In the genomic region with DNA sequence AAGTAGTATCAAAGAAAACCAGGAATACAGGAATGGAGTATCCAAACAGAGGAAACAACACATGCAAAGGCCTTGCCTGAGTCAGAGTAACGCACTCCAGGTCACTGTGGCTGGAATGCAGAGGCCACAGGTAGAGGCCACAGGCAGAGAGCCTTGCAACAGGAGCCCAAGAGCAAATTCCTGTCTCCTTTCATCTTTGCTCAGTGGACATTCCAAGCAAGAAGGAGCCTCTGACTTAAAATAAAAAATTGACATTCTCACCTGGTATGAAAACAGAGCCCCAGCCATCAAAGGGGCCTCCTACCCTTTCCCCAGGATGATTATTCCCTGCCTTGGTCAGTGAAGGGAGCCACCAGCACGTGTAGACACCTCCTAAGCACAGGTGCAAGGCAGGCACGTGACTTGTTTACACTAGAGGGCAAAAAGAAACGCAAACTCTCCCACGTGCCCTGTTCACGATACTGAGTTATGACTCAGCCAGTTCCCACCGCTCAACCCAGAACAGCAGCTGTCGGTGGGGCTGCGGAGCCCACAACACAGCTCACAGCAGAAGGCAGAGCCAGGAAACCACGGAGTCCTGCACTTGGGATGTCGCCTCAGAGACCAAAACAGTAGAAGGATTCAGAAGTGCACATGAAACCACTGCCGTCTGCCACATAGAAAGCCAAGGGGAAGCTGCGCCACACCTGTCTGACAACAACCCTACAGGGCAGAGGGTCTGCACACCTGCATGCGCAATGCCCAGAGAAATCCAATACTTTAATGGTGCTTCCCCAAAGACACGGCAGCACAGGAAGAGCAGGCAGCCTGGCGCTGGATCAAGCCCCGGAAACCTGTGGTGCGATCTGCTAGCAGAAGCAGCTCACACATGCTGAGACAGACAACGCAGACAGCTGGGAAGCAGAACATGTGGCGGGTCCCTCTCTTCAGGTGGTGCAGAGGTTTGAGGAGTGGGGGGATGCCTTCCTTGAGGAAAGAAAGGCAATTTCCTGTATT, we compare ENCODE assay signal across 8 cellular contexts.
A peak's percentile ranks its signal among the peaks of the same experiment; 100 is the strongest.
DNase-seq lines count a peak whose midpoint lies in the region; ATAC-seq and TF ChIP-seq lines count a peak whose summit lies in the region.

No MANE protein-coding gene starts in this region.

- H3K9ac ChIP-seq in adipocyte (ENCODE audit: low read length) = peak overlapping the region; percentile 67
- H3K9ac ChIP-seq in iPS-18a (ENCODE audit: low read length) = peak overlapping the region; percentile 35

- H3K9me3 ChIP-seq in KOPT-K1 (ENCODE audit: insufficient read depth, low read length, poor library complexity, severe bottlenecking) (no peaks in the 10 kb centered on the region), adipocyte (ENCODE audit: control insufficient read depth, low read length) (no peaks in the 10 kb centered on the region), iPS-18a (ENCODE audit: control insufficient read depth, low read depth, low read length) (no peaks in the 10 kb centered on the region)

- DNase-seq in EH (ENCODE audit: low read depth) = peak; percentile 60
- DNase-seq in adipocyte (ENCODE audit: low read depth) = peak; percentile 74
- DNase-seq in stimulated activated CD4-positive, alpha-beta T cell treated with anti-CD3 and anti-CD28 coated beads, Interleukin-1b, Interleukin-23, amount 100 ng/mL, for 4 hours (ENCODE audit: low read depth in 2 of 2) = peak; percentile 9 to 27
- no peak for DNase-seq in amniotic stem cell (lab: John Stamatoyannopoulos, UW)

- no peaks in the 10 kb centered on the region for H3K36me3 ChIP-seq in KOPT-K1 (ENCODE audit: insufficient read depth, low read length)
- peaks cover 18% of the 10 kb centered on the region for H3K36me3 ChIP-seq in adipocyte (ENCODE audit: control insufficient read depth, insufficient read depth, low read length, severe bottlenecking)
- H3K36me3 ChIP-seq in iPS-18a (ENCODE audit: control insufficient read depth, low read depth, low read length) = peaks cover 3% of the 10 kb centered on the region

- H3K27me3 ChIP-seq in adipocyte (replicated peaks; ENCODE audit: control insufficient read depth, insufficient read depth, low read length) (no peaks in the 10 kb centered on the region), iPS-18a (ENCODE audit: control insufficient read depth, insufficient read depth, low read length) (no peaks in the 10 kb centered on the region)

- H3K4me3 ChIP-seq in adipocyte (ENCODE audit: low read length) (peak overlapping the region; percentile 25), iPS-18a (ENCODE audit: low read length) (peak overlapping the region; percentile 21)

- H3K27ac ChIP-seq in KOPT-K1 (ENCODE audit: low read depth, low read length, poor library complexity, severe bottlenecking) (peak overlapping the region; percentile 20), iPS-18a (ENCODE audit: low read length) (peak overlapping the region; percentile 32)

- H3K4me1 ChIP-seq in adipocyte (ENCODE audit: control insufficient read depth, insufficient read depth, low read length) (peaks cover 88% of the 10 kb centered on the region), iPS-18a (ENCODE audit: control insufficient read depth, low read depth, low read length) (peaks cover 30% of the 10 kb centered on the region)

- ATAC-seq in GM21786 (IDR thresholded peaks at IDR 0.05; ENCODE audit: unreplicated experiment) (peak; percentile 93), SK-N-SH treated with all-trans-retinoic acid at 6 μM for 48 hours (peak; percentile 62)

TF ChIP-seq in SK-N-SH treated with all-trans-retinoic acid at 6 μM for 48 hours, 23 proteins besides CTCF, POLR2A, EP300 and RAD21:
- no peak for TF ChIP-seq TOX (CRISPR knock-in tag; IDR thresholded peaks at IDR 0.05; ENCODE audit: borderline replicate concordance)
- no peak for TF ChIP-seq ISL1 (CRISPR knock-in tag; IDR thresholded peaks at IDR 0.05)
- no peak for TF ChIP-seq ZFP30 (CRISPR knock-in tag; IDR thresholded peaks at IDR 0.05)
- TF ChIP-seq ESRRG (CRISPR knock-in tag; IDR thresholded peaks at IDR 0.05) = no peak
- TF ChIP-seq, protein P1, sequence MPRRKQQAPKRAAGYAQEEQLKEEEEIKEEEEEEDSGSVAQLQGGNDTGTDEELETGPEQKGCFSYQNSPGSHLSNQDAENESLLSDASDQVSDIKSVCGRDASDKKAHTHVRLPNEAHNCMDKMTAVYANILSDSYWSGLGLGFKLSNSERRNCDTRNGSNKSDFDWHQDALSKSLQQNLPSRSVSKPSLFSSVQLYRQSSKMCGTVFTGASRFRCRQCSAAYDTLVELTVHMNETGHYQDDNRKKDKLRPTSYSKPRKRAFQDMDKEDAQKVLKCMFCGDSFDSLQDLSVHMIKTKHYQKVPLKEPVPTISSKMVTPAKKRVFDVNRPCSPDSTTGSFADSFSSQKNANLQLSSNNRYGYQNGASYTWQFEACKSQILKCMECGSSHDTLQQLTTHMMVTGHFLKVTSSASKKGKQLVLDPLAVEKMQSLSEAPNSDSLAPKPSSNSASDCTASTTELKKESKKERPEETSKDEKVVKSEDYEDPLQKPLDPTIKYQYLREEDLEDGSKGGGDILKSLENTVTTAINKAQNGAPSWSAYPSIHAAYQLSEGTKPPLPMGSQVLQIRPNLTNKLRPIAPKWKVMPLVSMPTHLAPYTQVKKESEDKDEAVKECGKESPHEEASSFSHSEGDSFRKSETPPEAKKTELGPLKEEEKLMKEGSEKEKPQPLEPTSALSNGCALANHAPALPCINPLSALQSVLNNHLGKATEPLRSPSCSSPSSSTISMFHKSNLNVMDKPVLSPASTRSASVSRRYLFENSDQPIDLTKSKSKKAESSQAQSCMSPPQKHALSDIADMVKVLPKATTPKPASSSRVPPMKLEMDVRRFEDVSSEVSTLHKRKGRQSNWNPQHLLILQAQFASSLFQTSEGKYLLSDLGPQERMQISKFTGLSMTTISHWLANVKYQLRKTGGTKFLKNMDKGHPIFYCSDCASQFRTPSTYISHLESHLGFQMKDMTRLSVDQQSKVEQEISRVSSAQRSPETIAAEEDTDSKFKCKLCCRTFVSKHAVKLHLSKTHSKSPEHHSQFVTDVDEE (CRISPR knock-in tag; IDR thresholded peaks at IDR 0.05) = no peak
- peak; percentile 49; the same call in 1 of the 2 replicates for TF ChIP-seq CSDC2 (CRISPR knock-in tag; IDR thresholded peaks at IDR 0.05)
- no peak for TF ChIP-seq PPARA (CRISPR knock-in tag; IDR thresholded peaks at IDR 0.05; ENCODE audit: borderline replicate concordance)
- no peak for TF ChIP-seq SNAI2 (CRISPR knock-in tag; IDR thresholded peaks at IDR 0.05)
- TF ChIP-seq ZC3H10 (CRISPR knock-in tag; IDR thresholded peaks at IDR 0.05) = 0 out of 2 replicates have a peak, but pooled peaks have one; percentile 26
- no peak for TF ChIP-seq ZNF565 (CRISPR knock-in tag; conservative IDR thresholded peaks at IDR 0.05; ENCODE audit: low read depth)
